35 cellular contexts compared by ENCODE assay signal in genomic region chr2:154518872-154519271, GRCh38.
"Had no signal": no experiment of that assay in that cellular context is flagged by ENCODE, and none has a peak within 500 bp of the region (broad histone marks: within the 10 kb centered on the region; RNA-seq: fewer than 3 reads in every experiment).

No MANE protein-coding gene starts in this region.

- H3K4me3 ChIP-seq: MG63 had no signal

- H3K9me3 ChIP-seq: MG63 had no signal

- DNase-seq: MG63, MM.1S, MV-4-11, NCI-H1048, NCI-H1092, NCI-H1092 treated with DMSO at 0.1 percent for 48 hours, NCI-H1105, NCI-H1105 treated with DMSO at 0.1 percent for 48 hours, NCI-H1417, NCI-H1417 treated with DMSO at 0.1 percent for 48 hours, NCI-H1436, NCI-H1436 treated with DMSO at 0.1 percent for 48 hours, NCI-H146, NCI-H1694, NCI-H1694 treated with DMSO at 0.1 percent for 48 hours, NCI-H187, NCI-H187 treated with DMSO at 0.1 percent for 48 hours, NCI-H1930, NCI-H2029, NCI-H2029 treated with DMSO at 0.1 percent for 48 hours, NCI-H2081, NCI-H2081 treated with DMSO at 0.1 percent for 48 hours, NCI-H2107, NCI-H2171, NCI-H2171 treated with DMSO at 0.1 percent for 48 hours, NCI-H2227 treated with DMSO at 0.1 percent for 48 hours, NCI-H226, NCI-H345, NCI-H446, NCI-H446 treated with DMSO at 0.1 percent for 48 hours, NCI-H510A, NCI-H510A treated with DMSO at 0.1 percent for 48 hours, NCI-H524, NCI-H524 treated with DMSO at 0.1 percent for 48 hours, NCI-H526 had no signal

- H3K27me3 ChIP-seq: MG63 had no signal

- H3K36me3 ChIP-seq: MG63 had no signal
